ENCODE assay signal across 8 cellular contexts in genomic region chr7:131328387-131329175, GRCh38. TPM values are rescaled to one million over a fixed set of nuclear protein-coding genes. Genes with fewer than 3 reads are reported as not detected.
DNase-seq lines count a peak whose midpoint lies in the region; ATAC-seq and TF ChIP-seq lines count a peak whose summit lies in the region.

No MANE protein-coding gene starts in this region.

- TF ChIP-seq CTCF in OCI-LY3 (IDR thresholded peaks at IDR 0.05; ENCODE audit: low read depth, low read length) (no peak), upper lobe of right lung (IDR thresholded peaks at IDR 0.05) (no peak)

- peaks cover 38% of the 10 kb centered on the region for H3K4me1 Mint-ChIP-seq in memory B cell

- H3K27me3 ChIP-seq in OCI-LY3 (ENCODE audit: low read depth, low read length) (no peaks in the 10 kb centered on the region), upper lobe of right lung (no peaks in the 10 kb centered on the region)

- no peaks in the 10 kb centered on the region for H3K9me3 Mint-ChIP-seq in memory B cell

- H3K9ac ChIP-seq in OCI-LY3 (ENCODE audit: low read length): peak overlapping the region; percentile 95

- peaks cover 60% of the 10 kb centered on the region for H3K79me2 ChIP-seq in OCI-LY3 (ENCODE audit: low read length)

- peaks cover 3% of the 10 kb centered on the region for H3K36me3 ChIP-seq in OCI-LY3 (replicated peaks; ENCODE audit: low read depth, low read length)
- no peaks in the 10 kb centered on the region for H3K36me3 ChIP-seq in upper lobe of right lung

- H3K9me3 ChIP-seq in OCI-LY3 (ENCODE audit: insufficient read depth, low read length) (no peaks in the 10 kb centered on the region), upper lobe of right lung (no peaks in the 10 kb centered on the region)

- H3K36me3 Mint-ChIP-seq in memory B cell: no peaks in the 10 kb centered on the region

- peak overlapping the region; percentile 98 for H3K27ac Mint-ChIP-seq in memory B cell

- DNase-seq in SKM-1 treated with dmso at 0.1 percent for 144 hours (lab: John Stamatoyannopoulos, UW; ENCODE audit: unreplicated experiment) (peak; percentile 25), SKM-1 (lab: John Stamatoyannopoulos, UW; ENCODE audit: unreplicated experiment) (no peak), dedifferentiated amniotic fluid mesenchymal stem cell (ENCODE audit: extremely low spot score) (peak; percentile 28), memory B cell (ENCODE audit: low spot score in 2 of 2) (no peak), upper lobe of right lung (no peak), amniotic stem cell (lab: John Stamatoyannopoulos, UW) (no peak), NCI-H1694 (lab: John Stamatoyannopoulos, UW) (no peak)

- H3K27me3 Mint-ChIP-seq in memory B cell: no peaks in the 10 kb centered on the region

- intact Hi-C loops in upper lobe of right lung (cut with DNase I): no loop called here

- H3K4me1 ChIP-seq in OCI-LY3 (ENCODE audit: low read length): peaks cover 33% of the 10 kb centered on the region
- peaks cover 30% of the 10 kb centered on the region for H3K4me1 ChIP-seq in upper lobe of right lung

- peak overlapping the region; percentile 64 for H3K27ac ChIP-seq in OCI-LY3 (ENCODE audit: low read length)
- peak overlapping the region; percentile 96 for H3K27ac ChIP-seq in upper lobe of right lung

- peak overlapping the region; percentile 94 for H3K4me3 Mint-ChIP-seq in memory B cell

- peaks cover 12% of the 10 kb centered on the region for H4K20me1 ChIP-seq in OCI-LY3 (ENCODE audit: insufficient read depth, low read length)

- peak overlapping the region; percentile 82 for H3K4me2 ChIP-seq in OCI-LY3 (ENCODE audit: low read length)

- peak overlapping the region; percentile 91 for H3K4me3 ChIP-seq in OCI-LY3 (ENCODE audit: low read length)
- peak overlapping the region; percentile 71 for H3K4me3 ChIP-seq in upper lobe of right lung

- ATAC-seq in memory B cell (ENCODE audit: low read depth): no peak
- no peak for ATAC-seq in upper lobe of right lung

- H2AFZ ChIP-seq in OCI-LY3 (ENCODE audit: low read depth, low read length): peak overlapping the region; percentile 96; the same call in 1 of the 2 replicates

RNA-seq across cellular contexts. Expression of gene MKLN1, which starts 0.9 kb away (rescaled TPM):
- total RNA-seq in upper lobe of right lung: 66.0 TPM

Comparison
In these comparisons a context has a peak if more than half of its experiments do, and no peak if none do; other contexts are left out.
1. DNase-seq: peak in SKM-1 treated with dmso at 0.1 percent for 144 hours (single experiment) and dedifferentiated amniotic fluid mesenchymal stem cell (single experiment); none in SKM-1 (single experiment), memory B cell (0 of 2), upper lobe of right lung (single experiment), amniotic stem cell (single experiment) and NCI-H1694 (single experiment).